ENCODE assay signal across 40 cellular contexts in the genomic region with DNA sequence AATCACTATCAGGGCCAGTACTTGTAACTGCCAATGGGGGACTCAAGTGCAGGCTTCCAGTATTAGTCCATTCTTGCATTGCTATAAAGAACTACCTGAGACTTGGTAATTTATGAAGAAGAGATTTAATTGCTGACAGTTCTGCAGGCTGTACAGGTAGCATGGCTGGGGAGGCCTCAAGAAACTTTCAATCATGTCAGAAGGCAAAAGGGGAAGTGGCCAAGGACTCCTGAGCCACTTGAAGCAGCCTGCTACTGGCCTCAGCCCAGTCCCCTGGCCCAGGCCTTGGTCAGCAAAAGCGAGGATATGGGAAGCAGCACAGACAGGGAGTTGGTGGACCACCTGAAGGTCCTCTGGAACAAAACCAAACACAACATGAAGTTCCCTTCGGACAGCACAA. TPM values are rescaled to one million over a fixed set of nuclear protein-coding genes. Genes with fewer than 3 reads are reported as not detected.
"Had no signal": no experiment of that assay in that cellular context is flagged by ENCODE, and none has a peak within 500 bp of the region (broad histone marks: within the 10 kb centered on the region; RNA-seq: fewer than 3 reads in every experiment).

No MANE protein-coding gene starts in this region.

- H3K4me3 Mint-ChIP-seq: activated CD4-positive, alpha-beta memory T cell treated with anti-CD3 and anti-CD28 coated beads for 36 hours; activated CD4-positive, alpha-beta T cell treated with anti-CD3 and anti-CD28 coated beads for 36 hours; activated CD4-positive, alpha-beta T cell treated with anti-CD3 and anti-CD28 coated beads, Interleukin-2, amount 10 ng/mL, durations not matched to agents 24 days and 14 days; activated CD8-positive, alpha-beta memory T cell treated with anti-CD3 and anti-CD28 coated beads, Interleukin-2, amount 10 ng/mL, durations not matched to agents 7 days and 5 days; activated CD8-positive, alpha-beta T cell treated with anti-CD3 and anti-CD28 coated beads, Interleukin-2, amount 10 ng/mL, durations not matched to agents 7 days and 5 days; activated naive CD4-positive, alpha-beta T cell treated with anti-CD3 and anti-CD28 coated beads for 36 hours; activated naive CD4-positive, alpha-beta T cell treated with anti-CD3 and anti-CD28 coated beads, Interleukin-2, amount 50 U/mL, for 24 hours; activated naive CD8-positive, alpha-beta T cell treated with anti-CD3 and anti-CD28 coated beads for 36 hours; activated naive CD8-positive, alpha-beta T cell treated with anti-CD3 and anti-CD28 coated beads, Interleukin-2, amount 50 U/mL, for 24 hours; activated T-helper 1 cell treated with anti-CD3 and anti-CD28 coated beads, Interleukin-12 subunit alpha, Interleukin-12 subunit beta, Interleukin-2, Interleukin-4 antibody, amounts not matched to agents 30 ng/mL and 10 ng/mL and 1 ng/mL, durations not matched to agents 14 hours and 24 hours and 36 hours; brain; central memory CD8-positive, alpha-beta T cell; dendritic cell treated with granulocyte-macrophage colony-stimulating factor and Interleukin-4, amounts not matched to agents 40 ng/mL and 50 ng/mL, for 4 days; effector memory CD8-positive, alpha-beta T cell; T-helper 17 cell; T-helper 2 cell treated with Interferon-gamma antibody and Interleukin-4, amounts not matched to agents 5 μg/mL and 100 μg/mL, for 36 hours had no signal

- DNase-seq: activated CD4-positive, alpha-beta memory T cell treated with anti-CD3 and anti-CD28 coated beads for 36 hours; activated CD4-positive, alpha-beta T cell treated with anti-CD3 and anti-CD28 coated beads for 36 hours; activated CD4-positive, alpha-beta T cell treated with anti-CD3 and anti-CD28 coated beads, Interleukin-2, amount 10 ng/mL, durations not matched to agents 24 days and 14 days; activated CD4-positive, CD25-positive, alpha-beta regulatory T cell; activated CD4-positive, CD25-positive, alpha-beta regulatory T cell treated with anti-CD3 and anti-CD28 coated beads, Interleukin-2, amount 50 U/mL, for 72 hours; activated CD8-positive, alpha-beta memory T cell treated with anti-CD3 and anti-CD28 coated beads, Interleukin-2, amount 10 ng/mL, durations not matched to agents 7 days and 5 days; activated CD8-positive, alpha-beta memory T cell treated with anti-CD3 and anti-CD28 coated beads, Interleukin-2, amount 50 U/mL, for 4 hours; activated CD8-positive, alpha-beta T cell treated with anti-CD3 and anti-CD28 coated beads, Interleukin-2, amount 10 ng/mL, durations not matched to agents 7 days and 5 days; activated effector memory CD4-positive, alpha-beta T cell treated with anti-CD3 and anti-CD28 coated beads, Interleukin-2, amount 50 U/mL, for 16 hours; activated naive CD4-positive, alpha-beta T cell treated with anti-CD3 and anti-CD28 coated beads for 36 hours; activated naive CD8-positive, alpha-beta T cell treated with anti-CD3 and anti-CD28 coated beads for 36 hours; activated naive CD8-positive, alpha-beta T cell treated with anti-CD3 and anti-CD28 coated beads, Interleukin-2, amount 50 U/mL, for 24 hours; activated T-cell treated with anti-CD3 and anti-CD28 coated beads, Interleukin-2, amount 50 U/mL, for 1 hour; activated T-cell treated with anti-CD3 and anti-CD28 coated beads, Interleukin-2, amount 50 U/mL, for 48 hours; dorsolateral prefrontal cortex; effector memory CD8-positive, alpha-beta T cell; foreskin keratinocyte; gastrocnemius medialis; glutamatergic neuron; heart left ventricle; T-helper 1 cell; T-helper 17 cell; T1000 had no signal

- H3K27me3 Mint-ChIP-seq: activated CD4-positive, alpha-beta memory T cell treated with anti-CD3 and anti-CD28 coated beads for 36 hours; activated CD4-positive, alpha-beta T cell treated with anti-CD3 and anti-CD28 coated beads for 36 hours; activated CD8-positive, alpha-beta memory T cell treated with anti-CD3 and anti-CD28 coated beads, Interleukin-2, amount 10 ng/mL, durations not matched to agents 7 days and 5 days; activated naive CD8-positive, alpha-beta T cell treated with anti-CD3 and anti-CD28 coated beads for 36 hours; activated naive CD8-positive, alpha-beta T cell treated with anti-CD3 and anti-CD28 coated beads, Interleukin-2, amount 50 U/mL, for 24 hours; brain; central memory CD8-positive, alpha-beta T cell; dendritic cell treated with granulocyte-macrophage colony-stimulating factor and Interleukin-4, amounts not matched to agents 40 ng/mL and 50 ng/mL, for 4 days; effector memory CD8-positive, alpha-beta T cell; T-helper 17 cell had no signal

- H3K36me3 ChIP-seq: ascending aorta, breast epithelium, cardiac muscle cell, gastrocnemius medialis, heart left ventricle had no signal

- H3K4me1 ChIP-seq: ascending aorta, breast epithelium, foreskin keratinocyte, gastrocnemius medialis, heart left ventricle had no signal

- H3K27ac ChIP-seq: ascending aorta, breast epithelium, cardiac muscle cell, coronary artery, dorsolateral prefrontal cortex, epithelial cell of prostate, foreskin keratinocyte, gastrocnemius medialis, heart left ventricle had no signal

- H3K36me3 Mint-ChIP-seq: brain had no signal

- H3K27ac Mint-ChIP-seq: activated CD4-positive, alpha-beta memory T cell treated with anti-CD3 and anti-CD28 coated beads for 36 hours; activated CD4-positive, alpha-beta T cell treated with anti-CD3 and anti-CD28 coated beads for 36 hours; activated CD4-positive, alpha-beta T cell treated with anti-CD3 and anti-CD28 coated beads, Interleukin-2, amount 10 ng/mL, durations not matched to agents 24 days and 14 days; activated CD8-positive, alpha-beta memory T cell treated with anti-CD3 and anti-CD28 coated beads, Interleukin-2, amount 10 ng/mL, durations not matched to agents 7 days and 5 days; activated CD8-positive, alpha-beta T cell treated with anti-CD3 and anti-CD28 coated beads, Interleukin-2, amount 10 ng/mL, durations not matched to agents 7 days and 5 days; activated naive CD4-positive, alpha-beta T cell treated with anti-CD3 and anti-CD28 coated beads for 36 hours; activated naive CD4-positive, alpha-beta T cell treated with anti-CD3 and anti-CD28 coated beads, Interleukin-2, amount 50 U/mL, for 24 hours; activated naive CD8-positive, alpha-beta T cell treated with anti-CD3 and anti-CD28 coated beads for 36 hours; activated naive CD8-positive, alpha-beta T cell treated with anti-CD3 and anti-CD28 coated beads, Interleukin-2, amount 50 U/mL, for 24 hours; activated T-helper 1 cell treated with anti-CD3 and anti-CD28 coated beads, Interleukin-12 subunit alpha, Interleukin-12 subunit beta, Interleukin-2, Interleukin-4 antibody, amounts not matched to agents 30 ng/mL and 10 ng/mL and 1 ng/mL, durations not matched to agents 14 hours and 24 hours and 36 hours; activated T-helper 2 cell treated with anti-CD3 and anti-CD28 coated beads, Interferon-gamma antibody, Interleukin-2, Interleukin-4, amounts not matched to agents 10 μg/mL and 5 μg/mL and 100 μg/mL, durations not matched to agents 14 hours and 24 hours and 36 hours; brain; dendritic cell treated with granulocyte-macrophage colony-stimulating factor and Interleukin-4, amounts not matched to agents 40 ng/mL and 50 ng/mL, for 4 days; effector memory CD8-positive, alpha-beta T cell; T-helper 17 cell; T-helper 2 cell treated with Interferon-gamma antibody and Interleukin-4, amounts not matched to agents 5 μg/mL and 100 μg/mL, for 36 hours had no signal

- ATAC-seq: activated CD4-positive, alpha-beta T cell treated with anti-CD3 and anti-CD28 coated beads for 36 hours; activated CD8-positive, alpha-beta memory T cell treated with anti-CD3 and anti-CD28 coated beads, Interleukin-2, amount 10 ng/mL, durations not matched to agents 7 days and 5 days; activated CD8-positive, alpha-beta T cell treated with anti-CD3 and anti-CD28 coated beads, Interleukin-2, amount 10 ng/mL, durations not matched to agents 7 days and 5 days; activated naive CD8-positive, alpha-beta T cell treated with anti-CD3 and anti-CD28 coated beads, Interleukin-2, amount 50 U/mL, for 24 hours; effector memory CD8-positive, alpha-beta T cell; foreskin keratinocyte; gastrocnemius medialis; heart left ventricle; T-helper 17 cell had no signal

- H3K4me3 ChIP-seq: ascending aorta, breast epithelium, cardiac muscle cell, coronary artery, dorsolateral prefrontal cortex, gastrocnemius medialis, heart left ventricle had no signal

- H3K27me3 ChIP-seq: ascending aorta, breast epithelium, cardiac muscle cell, dorsolateral prefrontal cortex, foreskin keratinocyte, gastrocnemius medialis, heart left ventricle had no signal

- FAIRE-seq: endometrium, endothelial cell of umbilical vein had no signal

- H3K4me1 Mint-ChIP-seq: activated CD4-positive, alpha-beta T cell treated with anti-CD3 and anti-CD28 coated beads for 36 hours; activated CD4-positive, alpha-beta T cell treated with anti-CD3 and anti-CD28 coated beads, Interleukin-2, amount 10 ng/mL, durations not matched to agents 24 days and 14 days; activated CD8-positive, alpha-beta memory T cell treated with anti-CD3 and anti-CD28 coated beads, Interleukin-2, amount 10 ng/mL, durations not matched to agents 7 days and 5 days; activated naive CD4-positive, alpha-beta T cell treated with anti-CD3 and anti-CD28 coated beads, Interleukin-2, amount 50 U/mL, for 24 hours; activated naive CD8-positive, alpha-beta T cell treated with anti-CD3 and anti-CD28 coated beads for 36 hours; activated naive CD8-positive, alpha-beta T cell treated with anti-CD3 and anti-CD28 coated beads, Interleukin-2, amount 50 U/mL, for 24 hours; brain; central memory CD8-positive, alpha-beta T cell; T-helper 17 cell had no signal

RNA-seq across cellular contexts. Expression of a gene that starts 29.2 kb away (rescaled TPM):
- total RNA-seq: activated CD4-positive, alpha-beta memory T cell treated with anti-CD3 and anti-CD28 coated beads for 36 hours; activated CD4-positive, alpha-beta T cell treated with anti-CD3 and anti-CD28 coated beads for 36 hours; activated CD4-positive, alpha-beta T cell treated with anti-CD3 and anti-CD28 coated beads, Interleukin-2, amount 10 ng/mL, durations not matched to agents 24 days and 14 days; activated CD8-positive, alpha-beta memory T cell treated with anti-CD3 and anti-CD28 coated beads for 36 hours; activated CD8-positive, alpha-beta memory T cell treated with anti-CD3 and anti-CD28 coated beads, Interleukin-2, amount 10 ng/mL, durations not matched to agents 7 days and 5 days; activated CD8-positive, alpha-beta T cell treated with anti-CD3 and anti-CD28 coated beads, Interleukin-2, amount 10 ng/mL, durations not matched to agents 7 days and 5 days; activated naive CD4-positive, alpha-beta T cell treated with anti-CD3 and anti-CD28 coated beads for 36 hours; activated naive CD8-positive, alpha-beta T cell treated with anti-CD3 and anti-CD28 coated beads for 36 hours; activated T-helper 1 cell treated with anti-CD3 and anti-CD28 coated beads, Interleukin-12 subunit alpha, Interleukin-12 subunit beta, Interleukin-2, Interleukin-4 antibody, amounts not matched to agents 30 ng/mL and 10 ng/mL and 1 ng/mL, durations not matched to agents 14 hours and 24 hours and 36 hours; activated T-helper 2 cell treated with anti-CD3 and anti-CD28 coated beads, Interferon-gamma antibody, Interleukin-2, Interleukin-4, amounts not matched to agents 10 μg/mL and 5 μg/mL and 100 μg/mL, durations not matched to agents 14 hours and 24 hours and 36 hours; breast epithelium; cardiac muscle cell; cerebellum; dorsolateral prefrontal cortex; endothelial cell of umbilical vein; foreskin keratinocyte; gastrocnemius medialis; heart left ventricle; T-helper 17 cell had no signal
- polyA plus RNA-seq: cardiac muscle cell, endothelial cell of umbilical vein, esophagus, foreskin keratinocyte, heart left ventricle had no signal

RNA-seq across cellular contexts. Expression of a gene that starts 43.3 kb away (rescaled TPM):
- total RNA-seq: activated CD4-positive, alpha-beta memory T cell treated with anti-CD3 and anti-CD28 coated beads for 36 hours; activated CD4-positive, alpha-beta T cell treated with anti-CD3 and anti-CD28 coated beads for 36 hours; activated CD4-positive, alpha-beta T cell treated with anti-CD3 and anti-CD28 coated beads, Interleukin-2, amount 10 ng/mL, durations not matched to agents 24 days and 14 days; activated CD8-positive, alpha-beta memory T cell treated with anti-CD3 and anti-CD28 coated beads for 36 hours; activated CD8-positive, alpha-beta memory T cell treated with anti-CD3 and anti-CD28 coated beads, Interleukin-2, amount 10 ng/mL, durations not matched to agents 7 days and 5 days; activated CD8-positive, alpha-beta T cell treated with anti-CD3 and anti-CD28 coated beads, Interleukin-2, amount 10 ng/mL, durations not matched to agents 7 days and 5 days; activated naive CD4-positive, alpha-beta T cell treated with anti-CD3 and anti-CD28 coated beads for 36 hours; activated naive CD8-positive, alpha-beta T cell treated with anti-CD3 and anti-CD28 coated beads for 36 hours; activated T-helper 1 cell treated with anti-CD3 and anti-CD28 coated beads, Interleukin-12 subunit alpha, Interleukin-12 subunit beta, Interleukin-2, Interleukin-4 antibody, amounts not matched to agents 30 ng/mL and 10 ng/mL and 1 ng/mL, durations not matched to agents 14 hours and 24 hours and 36 hours; activated T-helper 2 cell treated with anti-CD3 and anti-CD28 coated beads, Interferon-gamma antibody, Interleukin-2, Interleukin-4, amounts not matched to agents 10 μg/mL and 5 μg/mL and 100 μg/mL, durations not matched to agents 14 hours and 24 hours and 36 hours; ascending aorta; breast epithelium; cardiac muscle cell; cerebellum; dorsolateral prefrontal cortex; endothelial cell of umbilical vein; foreskin keratinocyte; gastrocnemius medialis; heart left ventricle; T-helper 17 cell had no signal
- polyA plus RNA-seq: cardiac muscle cell, endothelial cell of umbilical vein, esophagus, foreskin keratinocyte, heart left ventricle had no signal
